In the genomic region with DNA sequence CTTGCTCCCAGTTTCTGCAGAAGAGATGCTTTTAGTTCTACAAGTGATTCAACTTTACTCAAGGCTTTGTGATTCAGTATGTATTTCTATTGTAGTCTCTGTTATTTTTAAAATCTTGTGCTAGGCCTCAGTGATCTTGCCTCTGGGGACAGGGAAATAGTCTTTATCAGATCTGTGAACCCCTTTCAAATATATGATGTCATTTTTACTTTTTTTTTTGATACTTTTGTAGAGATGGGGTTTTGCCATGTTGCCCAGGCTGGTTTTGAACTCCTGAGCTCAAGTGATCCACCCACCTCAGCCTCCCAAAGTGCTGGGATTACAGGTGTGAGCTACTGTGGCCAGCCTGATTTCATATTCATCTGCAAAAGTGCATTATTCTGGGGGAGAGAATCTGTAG, we compare ENCODE assay signal across 20 cellular contexts. TPM values are rescaled to one million over a fixed set of nuclear protein-coding genes. Genes with fewer than 3 reads are reported as not detected.
DNase-seq lines count a peak whose midpoint lies in the region; ATAC-seq and TF ChIP-seq lines count a peak whose summit lies in the region.
"Had no signal": no experiment of that assay in that cellular context is flagged by ENCODE, and none has a peak within 500 bp of the region (broad histone marks: within the 10 kb centered on the region; RNA-seq: fewer than 3 reads in every experiment).

No MANE protein-coding gene starts in this region.

- H2AFZ ChIP-seq in OCI-LY3 (ENCODE audit: low read depth, low read length): no peak overlapping the region

- no peak overlapping the region for H3K27ac ChIP-seq in OCI-LY3 (ENCODE audit: low read length)
- H3K27ac ChIP-seq: adrenal gland, upper lobe of right lung had no signal

- peaks cover 3% of the 10 kb centered on the region for H3K36me3 ChIP-seq in OCI-LY3 (replicated peaks; ENCODE audit: low read depth, low read length)
- H3K36me3 ChIP-seq: adrenal gland, esophagus squamous epithelium, HAP-1, upper lobe of right lung had no signal

- peaks cover 37% of the 10 kb centered on the region for H3K4me1 ChIP-seq in OCI-LY3 (ENCODE audit: low read length)

- H3K9me3 ChIP-seq in OCI-LY3 (ENCODE audit: insufficient read depth, low read length): no peaks in the 10 kb centered on the region
- H3K9me3 ChIP-seq: adrenal gland, esophagus squamous epithelium, HAP-1, upper lobe of right lung had no signal

- H3K27me3 Mint-ChIP-seq in activated naive CD4-positive, alpha-beta T cell treated with anti-CD3 and anti-CD28 coated beads for 36 hours (ENCODE audit: low read depth): no peaks in the 10 kb centered on the region
- no peaks in the 10 kb centered on the region for H3K27me3 Mint-ChIP-seq in activated naive CD8-positive, alpha-beta T cell treated with anti-CD3 and anti-CD28 coated beads, Interleukin-2, amount 50 U/mL, for 24 hours
- no peaks in the 10 kb centered on the region for H3K27me3 Mint-ChIP-seq in stimulated activated naive B cell treated with anti-CD40 and anti-IgM and Interleukin-4, amounts not matched to agents 10 μg/mL and 1 μg/mL and 100 μg/mL, for 72 hours

- intact Hi-C loops in activated naive CD4-positive, alpha-beta T cell treated with anti-CD3 and anti-CD28 coated beads for 36 hours (cut with micrococcal nuclease): loop anchor here (10.0 kb wide), 2 partner anchors 860 to 1910 kb away; partner anchors contain the start of genes HOXA3 and HOXA7

- H3K27ac Mint-ChIP-seq in activated naive CD4-positive, alpha-beta T cell treated with anti-CD3 and anti-CD28 coated beads for 36 hours: peak overlapping the region; percentile 6
- H3K27ac Mint-ChIP-seq in activated naive CD4-positive, alpha-beta T cell treated with anti-CD3 and anti-CD28 coated beads, Interleukin-2, amount 50 U/mL, for 72 hours: peak overlapping the region in 1 of 2 donors; percentile 80
- peak overlapping the region; percentile 95 for H3K27ac Mint-ChIP-seq in activated naive CD8-positive, alpha-beta T cell treated with anti-CD3 and anti-CD28 coated beads, Interleukin-2, amount 50 U/mL, for 24 hours
- H3K27ac Mint-ChIP-seq in stimulated activated naive B cell treated with anti-CD40 and anti-IgM and Interleukin-4, amounts not matched to agents 10 μg/mL and 1 μg/mL and 100 μg/mL, for 72 hours: peak overlapping the region; percentile 63
- H3K27ac Mint-ChIP-seq: WTC11 had no signal

- H3K4me2 ChIP-seq in OCI-LY3 (ENCODE audit: low read length): peak overlapping the region; percentile 95

- no peak for DNase-seq in activated naive CD4-positive, alpha-beta T cell treated with anti-CD3 and anti-CD28 coated beads for 36 hours
- no peak for DNase-seq in activated naive CD4-positive, alpha-beta T cell treated with anti-CD3 and anti-CD28 coated beads, Interleukin-2, amount 50 U/mL, for 72 hours (ENCODE audit: low spot score in 2 of 2)
- DNase-seq in activated naive CD8-positive, alpha-beta T cell treated with anti-CD3 and anti-CD28 coated beads, Interleukin-2, amount 50 U/mL, for 24 hours: no peak
- no peak for DNase-seq in stimulated activated naive B cell treated with anti-CD40 and anti-IgM and Interleukin-4, amounts not matched to agents 10 μg/mL and 1 μg/mL and 100 μg/mL, for 72 hours
- DNase-seq in stimulated activated CD4-positive, alpha-beta T cell treated with anti-CD3 and anti-CD28 coated beads, Interleukin-2, amount 100 ng/mL, for 48 hours: no peak
- DNase-seq in medulla oblongata (ENCODE audit: extremely low spot score): no peak
- DNase-seq: adrenal gland; esophagus squamous epithelium; KBM-7; NCI-H1092; NCI-H2029 treated with DMSO at 0.1 percent for 48 hours; NCI-H510A treated with DMSO at 0.1 percent for 48 hours; stimulated activated CD4-positive, alpha-beta T cell treated with anti-CD3 and anti-CD28 coated beads, Interleukin-12 subunit alpha, Interleukin-12 subunit beta, amount 100 ng/mL, for 4 hours; stimulated activated naive CD4-positive, alpha-beta T cell; upper lobe of right lung had no signal

- no peak overlapping the region for H3K4me3 ChIP-seq in OCI-LY3 (ENCODE audit: low read length)
- H3K4me3 ChIP-seq: adrenal gland, esophagus squamous epithelium, HAP-1, upper lobe of right lung had no signal

- H3K79me2 ChIP-seq in OCI-LY3 (ENCODE audit: low read length): peaks cover 9% of the 10 kb centered on the region

- no peaks in the 10 kb centered on the region for H3K27me3 ChIP-seq in OCI-LY3 (ENCODE audit: low read depth, low read length)
- H3K27me3 ChIP-seq: adrenal gland, upper lobe of right lung had no signal

- H4K20me1 ChIP-seq in OCI-LY3 (ENCODE audit: insufficient read depth, low read length): no peaks in the 10 kb centered on the region

- no peaks in the 10 kb centered on the region for H3K9me3 Mint-ChIP-seq in activated naive CD4-positive, alpha-beta T cell treated with anti-CD3 and anti-CD28 coated beads for 36 hours
- no peaks in the 10 kb centered on the region for H3K9me3 Mint-ChIP-seq in activated naive CD4-positive, alpha-beta T cell treated with anti-CD3 and anti-CD28 coated beads, Interleukin-2, amount 50 U/mL, for 72 hours
- H3K9me3 Mint-ChIP-seq in activated naive CD8-positive, alpha-beta T cell treated with anti-CD3 and anti-CD28 coated beads, Interleukin-2, amount 50 U/mL, for 24 hours: no peaks in the 10 kb centered on the region
- H3K9me3 Mint-ChIP-seq in stimulated activated naive B cell treated with anti-CD40 and anti-IgM and Interleukin-4, amounts not matched to agents 10 μg/mL and 1 μg/mL and 100 μg/mL, for 72 hours: no peaks in the 10 kb centered on the region

- TF ChIP-seq CTCF in OCI-LY3 (IDR thresholded peaks at IDR 0.05; ENCODE audit: low read depth, low read length): no peak

- no peak for ATAC-seq in activated naive CD4-positive, alpha-beta T cell treated with anti-CD3 and anti-CD28 coated beads, Interleukin-2, amount 50 U/mL, for 72 hours
- ATAC-seq in activated naive CD8-positive, alpha-beta T cell treated with anti-CD3 and anti-CD28 coated beads, Interleukin-2, amount 50 U/mL, for 24 hours: no peak
- ATAC-seq in stimulated activated naive B cell treated with anti-CD40 and anti-IgM and Interleukin-4, amounts not matched to agents 10 μg/mL and 1 μg/mL and 100 μg/mL, for 72 hours (replicated peaks): no peak
- ATAC-seq in GM21529 (IDR thresholded peaks at IDR 0.05; ENCODE audit: unreplicated experiment): no peak
- ATAC-seq: left lobe of liver, upper lobe of right lung, WTC11 had no signal

- H3K4me1 Mint-ChIP-seq in activated naive CD4-positive, alpha-beta T cell treated with anti-CD3 and anti-CD28 coated beads for 36 hours (ENCODE audit: low read depth): peaks cover 26% of the 10 kb centered on the region
- H3K4me1 Mint-ChIP-seq in activated naive CD8-positive, alpha-beta T cell treated with anti-CD3 and anti-CD28 coated beads, Interleukin-2, amount 50 U/mL, for 24 hours: peaks cover 52% of the 10 kb centered on the region
- H3K4me1 Mint-ChIP-seq in stimulated activated naive B cell treated with anti-CD40 and anti-IgM and Interleukin-4, amounts not matched to agents 10 μg/mL and 1 μg/mL and 100 μg/mL, for 72 hours: peaks cover 33 to 70% of the 10 kb centered on the region in 2 donors

- peaks cover 2% of the 10 kb centered on the region for H3K36me3 Mint-ChIP-seq in activated naive CD4-positive, alpha-beta T cell treated with anti-CD3 and anti-CD28 coated beads for 36 hours (ENCODE audit: low read depth)
- peaks cover 0 to 27% of the 10 kb centered on the region in 2 donors for H3K36me3 Mint-ChIP-seq in activated naive CD4-positive, alpha-beta T cell treated with anti-CD3 and anti-CD28 coated beads, Interleukin-2, amount 50 U/mL, for 72 hours
- H3K36me3 Mint-ChIP-seq in activated naive CD8-positive, alpha-beta T cell treated with anti-CD3 and anti-CD28 coated beads, Interleukin-2, amount 50 U/mL, for 24 hours (ENCODE audit: low read depth): peaks cover 9% of the 10 kb centered on the region
- H3K36me3 Mint-ChIP-seq in stimulated activated naive B cell treated with anti-CD40 and anti-IgM and Interleukin-4, amounts not matched to agents 10 μg/mL and 1 μg/mL and 100 μg/mL, for 72 hours: peaks cover 7 to 9% of the 10 kb centered on the region in 2 donors

- no peak overlapping the region for H3K4me3 Mint-ChIP-seq in activated naive CD4-positive, alpha-beta T cell treated with anti-CD3 and anti-CD28 coated beads for 36 hours
- peak overlapping the region; percentile 8 for H3K4me3 Mint-ChIP-seq in activated naive CD8-positive, alpha-beta T cell treated with anti-CD3 and anti-CD28 coated beads, Interleukin-2, amount 50 U/mL, for 24 hours
- H3K4me3 Mint-ChIP-seq in stimulated activated naive B cell treated with anti-CD40 and anti-IgM and Interleukin-4, amounts not matched to agents 10 μg/mL and 1 μg/mL and 100 μg/mL, for 72 hours: no peak overlapping the region
- H3K4me3 Mint-ChIP-seq: WTC11 had no signal

- CTCF ChIA-PET in activated naive CD4-positive, alpha-beta T cell treated with anti-CD3 and anti-CD28 coated beads for 36 hours (lab: Charles Lee): interaction anchor here (0.7 to 2.2 kb wide), 5 partner anchors 70 to 400 kb away, joined by 3 to 8 read pairs (median 4); no protein-coding TSS in a partner anchor

- peak overlapping the region; percentile 22; the same call in 1 of the 2 replicates for H3K9ac ChIP-seq in OCI-LY3 (ENCODE audit: low read length)

RNA-seq across cellular contexts. Expression of gene SNX10, which starts 3.4 kb away (rescaled TPM):
- 10 to 100 TPM; 17.0 to 17.5 TPM for total RNA-seq in activated naive CD4-positive, alpha-beta T cell treated with anti-CD3 and anti-CD28 coated beads for 36 hours
- total RNA-seq in activated naive CD4-positive, alpha-beta T cell treated with anti-CD3 and anti-CD28 coated beads, Interleukin-2, amount 50 U/mL, for 72 hours: 10 to 100 TPM; 19.9 to 44.6 TPM
